In the genomic region with DNA sequence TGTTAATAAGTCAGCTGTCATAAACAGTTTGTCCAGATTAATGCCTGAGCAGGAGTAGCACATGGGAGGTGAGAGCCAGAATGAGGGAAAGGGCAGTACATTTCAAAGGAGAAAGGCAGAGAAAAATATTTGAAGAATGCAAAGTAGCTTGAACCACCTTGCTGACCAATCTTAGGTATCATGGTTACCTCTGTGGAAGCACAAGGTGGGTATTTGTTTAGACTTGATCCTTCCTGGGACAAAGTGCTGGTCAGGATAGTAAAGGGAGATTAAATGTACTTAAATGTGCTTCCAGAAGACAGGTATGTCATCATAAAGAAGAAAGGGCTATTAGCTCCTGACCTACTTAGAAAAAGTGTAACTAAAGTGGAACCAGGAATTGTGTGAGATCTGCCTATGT, we compare ENCODE assay signal across 23 cellular contexts.
"Had no signal": no experiment of that assay in that cellular context is flagged by ENCODE, and none has a peak within 500 bp of the region (broad histone marks: within the 10 kb centered on the region; RNA-seq: fewer than 3 reads in every experiment).

No MANE protein-coding gene starts in this region.

- H3K4me1 ChIP-seq: colonic mucosa, foreskin keratinocyte, neural progenitor cell, right lobe of liver, testis, tibial nerve had no signal

- DNase-seq: caudate nucleus; colonic mucosa; dermis blood vessel endothelial cell; erythroblast; foreskin keratinocyte; head of caudate nucleus; hippocampal formation; left cardiac atrium; left ventricle myocardium superior; natural killer cell; nucleus accumbens; ovary; retina; right lobe of liver; stimulated activated CD4-positive, alpha-beta T cell treated with anti-CD3 and anti-CD28 coated beads, Interleukin-4, amount 100 ng/mL, for 1 hour; stimulated activated CD8-positive, alpha-beta memory T cell treated with anti-CD3 and anti-CD28 coated beads, Interleukin-4, amount 100 ng/mL, for 48 hours; stimulated activated naive CD8-positive, alpha-beta T cell treated with anti-CD3 and anti-CD28 coated beads, Interleukin-15, amount 100 ng/mL, for 72 hours; testis had no signal

- H3K9ac ChIP-seq: neural progenitor cell had no signal

- H3K36me3 ChIP-seq: colonic mucosa, neural progenitor cell, ovary, right lobe of liver, tibial nerve had no signal

- H3K27ac ChIP-seq: colonic mucosa, foreskin keratinocyte, neural progenitor cell, ovary, right lobe of liver, testis, tibial nerve had no signal

- H3K4me3 Mint-ChIP-seq: natural killer cell; neural progenitor cell; stimulated activated memory B cell treated with anti-CD40 and anti-IgM and Interleukin-4, amounts not matched to agents 10 μg/mL and 1 μg/mL and 100 μg/mL, for 72 hours; stimulated activated naive CD8-positive, alpha-beta T cell treated with anti-CD3 and anti-CD28 coated beads, Interleukin-15, amount 100 ng/mL, for 72 hours had no signal

- H3K36me3 Mint-ChIP-seq: natural killer cell; stimulated activated memory B cell treated with anti-CD40 and anti-IgM and Interleukin-4, amounts not matched to agents 10 μg/mL and 1 μg/mL and 100 μg/mL, for 72 hours had no signal

- H3K9me3 ChIP-seq: colonic mucosa, ovary, right lobe of liver, testis had no signal

- H3K4me1 Mint-ChIP-seq: natural killer cell; neural progenitor cell; stimulated activated memory B cell treated with anti-CD40 and anti-IgM and Interleukin-4, amounts not matched to agents 10 μg/mL and 1 μg/mL and 100 μg/mL, for 72 hours; stimulated activated naive CD8-positive, alpha-beta T cell treated with anti-CD3 and anti-CD28 coated beads, Interleukin-15, amount 100 ng/mL, for 72 hours had no signal

- FAIRE-seq: endothelial cell of umbilical vein, islet of Langerhans had no signal

- ATAC-seq: foreskin keratinocyte; left cardiac atrium; left ventricle myocardium superior; natural killer cell; right lobe of liver; stimulated activated memory B cell treated with anti-CD40 and anti-IgM and Interleukin-4, amounts not matched to agents 10 μg/mL and 1 μg/mL and 100 μg/mL, for 72 hours; stimulated activated naive CD8-positive, alpha-beta T cell treated with anti-CD3 and anti-CD28 coated beads, Interleukin-15, amount 100 ng/mL, for 72 hours had no signal

- H2AFZ ChIP-seq: neural progenitor cell had no signal

- H3K4me3 ChIP-seq: colonic mucosa, neural progenitor cell, ovary, right lobe of liver, testis, tibial nerve had no signal

- H3K27me3 Mint-ChIP-seq: stimulated activated memory B cell treated with anti-CD40 and anti-IgM and Interleukin-4, amounts not matched to agents 10 μg/mL and 1 μg/mL and 100 μg/mL, for 72 hours; stimulated activated naive CD8-positive, alpha-beta T cell treated with anti-CD3 and anti-CD28 coated beads, Interleukin-15, amount 100 ng/mL, for 72 hours had no signal

- H3K27ac Mint-ChIP-seq: natural killer cell; neural progenitor cell; stimulated activated memory B cell treated with anti-CD40 and anti-IgM and Interleukin-4, amounts not matched to agents 10 μg/mL and 1 μg/mL and 100 μg/mL, for 72 hours; stimulated activated naive CD8-positive, alpha-beta T cell treated with anti-CD3 and anti-CD28 coated beads, Interleukin-15, amount 100 ng/mL, for 72 hours had no signal

- H3K27me3 ChIP-seq: colonic mucosa, foreskin keratinocyte, neural progenitor cell, ovary, right lobe of liver, testis, tibial nerve had no signal

- H3K4me2 ChIP-seq: neural progenitor cell had no signal
